8 cellular contexts compared by ENCODE assay signal in genomic region chr2:176131617-176132396, GRCh38. TPM values are rescaled to one million over a fixed set of nuclear protein-coding genes. Genes with fewer than 3 reads are reported as not detected.
A peak's percentile ranks its signal among the peaks of the same experiment; 100 is the strongest.
DNase-seq lines count a peak whose midpoint lies in the region; ATAC-seq, FAIRE-seq and TF ChIP-seq lines count a peak whose summit lies in the region.
"Had no signal": no experiment of that assay in that cellular context is flagged by ENCODE, and none has a peak within 500 bp of the region (broad histone marks: within the 10 kb centered on the region; RNA-seq: fewer than 3 reads in every experiment).

No MANE protein-coding gene starts in this region.

- peaks cover 1% of the 10 kb centered on the region for H3K36me3 Mint-ChIP-seq in activated naive CD8-positive, alpha-beta T cell treated with anti-CD3 and anti-CD28 coated beads for 36 hours
- H3K36me3 Mint-ChIP-seq in naive thymus-derived CD8-positive, alpha-beta T cell, result peaks cover 3 to 21% (median 12%) of the 10 kb centered on the region in 3 donors
- H3K36me3 Mint-ChIP-seq in Calu3 (ENCODE audit: insufficient read depth, unreplicated experiment), result no peaks in the 10 kb centered on the region

- TF ChIP-seq CTCF in Calu3 (IDR thresholded peaks at IDR 0.05; ENCODE audit: unreplicated experiment), result no peak

- peaks cover 34% of the 10 kb centered on the region for H3K4me1 Mint-ChIP-seq in activated naive CD8-positive, alpha-beta T cell treated with anti-CD3 and anti-CD28 coated beads for 36 hours
- peaks cover 13 to 53% (median 42%) of the 10 kb centered on the region in 4 donors for H3K4me1 Mint-ChIP-seq in naive thymus-derived CD8-positive, alpha-beta T cell
- H3K4me1 Mint-ChIP-seq in Calu3 (ENCODE audit: low read depth, unreplicated experiment), result no peaks in the 10 kb centered on the region

- ATAC-seq in naive thymus-derived CD8-positive, alpha-beta T cell, result no peak

- no peak for DNase-seq in activated naive CD8-positive, alpha-beta T cell treated with anti-CD3 and anti-CD28 coated beads for 36 hours
- DNase-seq in naive thymus-derived CD8-positive, alpha-beta T cell, result no peak
- DNase-seq in epidermal melanocyte (ENCODE audit: insufficient read length, low spot score), result no peak
- DNase-seq in EL, result no peak
- no peak for DNase-seq in Calu3

- BruUV-seq in Calu3 (replicated peaks; lab: Mats Ljungman, UMichigan), result no TSS peak

- H3K9me3 Mint-ChIP-seq in activated naive CD8-positive, alpha-beta T cell treated with anti-CD3 and anti-CD28 coated beads for 36 hours, result peaks cover 2% of the 10 kb centered on the region
- peaks cover 0 to 37% (median 3%) of the 10 kb centered on the region in 9 donors for H3K9me3 Mint-ChIP-seq in naive thymus-derived CD8-positive, alpha-beta T cell
- H3K9me3 Mint-ChIP-seq in Calu3 (ENCODE audit: low read depth, unreplicated experiment), result no peaks in the 10 kb centered on the region

- FAIRE-seq in G401.6 (lab: Jason Lieb, UNC), result peak; percentile 19

- POLR2A ChIA-PET in naive thymus-derived CD8-positive, alpha-beta T cell (lab: Charles Lee), result interaction anchor here (0.7 to 1.2 kb wide), 2 partner anchors 507 to 732 kb away, joined by 3 to 5 read pairs; no protein-coding TSS in a partner anchor

- intact Hi-C loops in Calu3 (cut with micrococcal nuclease; ENCODE audit: unreplicated experiment), result no loop called here

- H3K4me3 Mint-ChIP-seq in activated naive CD8-positive, alpha-beta T cell treated with anti-CD3 and anti-CD28 coated beads for 36 hours, result peak overlapping the region; percentile 66
- H3K4me3 Mint-ChIP-seq in naive thymus-derived CD8-positive, alpha-beta T cell, result peak overlapping the region; percentile 56 to 89 (median 81)
- no peak overlapping the region for H3K4me3 Mint-ChIP-seq in Calu3 (ENCODE audit: low read depth, unreplicated experiment)

- CTCF ChIA-PET in Calu3 (lab: Charles Lee), result interaction anchor here (1.2 to 1.7 kb wide), 3 partner anchors 9 to 522 kb away, joined by 4 to 5 read pairs (median 5); no protein-coding TSS in a partner anchor

- H3K27ac Mint-ChIP-seq in activated naive CD8-positive, alpha-beta T cell treated with anti-CD3 and anti-CD28 coated beads for 36 hours, result no peak overlapping the region
- peak overlapping the region in 1 of 10 donors; percentile 86 for H3K27ac Mint-ChIP-seq in naive thymus-derived CD8-positive, alpha-beta T cell
- H3K27ac Mint-ChIP-seq in Calu3 (ENCODE audit: unreplicated experiment), result no peak overlapping the region

- peaks cover 89% of the 10 kb centered on the region for H3K27me3 Mint-ChIP-seq in activated naive CD8-positive, alpha-beta T cell treated with anti-CD3 and anti-CD28 coated beads for 36 hours
- peaks cover 62 to 88% (median 76%) of the 10 kb centered on the region in 5 donors for H3K27me3 Mint-ChIP-seq in naive thymus-derived CD8-positive, alpha-beta T cell
- H3K27me3 Mint-ChIP-seq in Calu3 (ENCODE audit: unreplicated experiment), result no peaks in the 10 kb centered on the region

RNA-seq across cellular contexts. Expression of gene HOXD8, which starts 2.3 kb away (rescaled TPM):
- total RNA-seq in activated naive CD8-positive, alpha-beta T cell treated with anti-CD3 and anti-CD28 coated beads for 36 hours, result not detected
- not detected for total RNA-seq in naive thymus-derived CD8-positive, alpha-beta T cell
- polyA plus RNA-seq in naive thymus-derived CD8-positive, alpha-beta T cell, result not detected
- total RNA-seq in Calu3 (2022), result not detected in 2 replicates

RNA-seq across cellular contexts. Expression of gene HOXD9, which starts 9.3 kb away (rescaled TPM):
- not detected for total RNA-seq in activated naive CD8-positive, alpha-beta T cell treated with anti-CD3 and anti-CD28 coated beads for 36 hours
- not detected for total RNA-seq in naive thymus-derived CD8-positive, alpha-beta T cell
- polyA plus RNA-seq in naive thymus-derived CD8-positive, alpha-beta T cell, result not detected
- total RNA-seq in Calu3 (2022), result not detected in 2 replicates
- total RNA-seq: liver had no signal

RNA-seq across cellular contexts. Expression of gene HOXD10, which starts 15.2 kb away (rescaled TPM):
- total RNA-seq in activated naive CD8-positive, alpha-beta T cell treated with anti-CD3 and anti-CD28 coated beads for 36 hours, result not detected
- total RNA-seq in naive thymus-derived CD8-positive, alpha-beta T cell, result not detected
- not detected for polyA plus RNA-seq in naive thymus-derived CD8-positive, alpha-beta T cell
- not detected in 2 replicates for total RNA-seq in Calu3 (2022)
- total RNA-seq: liver, SK-MEL-5 had no signal
- polyA plus RNA-seq: liver had no signal

RNA-seq across cellular contexts. Expression of gene HOXD4, which starts 19.5 kb away (rescaled TPM):
- total RNA-seq in activated naive CD8-positive, alpha-beta T cell treated with anti-CD3 and anti-CD28 coated beads for 36 hours, result not detected
- not detected for total RNA-seq in naive thymus-derived CD8-positive, alpha-beta T cell
- not detected for polyA plus RNA-seq in naive thymus-derived CD8-positive, alpha-beta T cell
- total RNA-seq in Calu3 (2022), result not detected in 2 replicates
- total RNA-seq: liver had no signal
- polyA plus RNA-seq: liver had no signal

RNA-seq across cellular contexts. Expression of gene HOXD11, which starts 24.7 kb away (rescaled TPM):
- not detected for total RNA-seq in activated naive CD8-positive, alpha-beta T cell treated with anti-CD3 and anti-CD28 coated beads for 36 hours
- total RNA-seq in naive thymus-derived CD8-positive, alpha-beta T cell, result not detected
- not detected for polyA plus RNA-seq in naive thymus-derived CD8-positive, alpha-beta T cell
- not detected in 2 replicates for total RNA-seq in Calu3 (2022)
- total RNA-seq: liver had no signal
- polyA plus RNA-seq: liver had no signal
